Comparison of ENCODE assay signal across 17 cellular contexts in the genomic region with DNA sequence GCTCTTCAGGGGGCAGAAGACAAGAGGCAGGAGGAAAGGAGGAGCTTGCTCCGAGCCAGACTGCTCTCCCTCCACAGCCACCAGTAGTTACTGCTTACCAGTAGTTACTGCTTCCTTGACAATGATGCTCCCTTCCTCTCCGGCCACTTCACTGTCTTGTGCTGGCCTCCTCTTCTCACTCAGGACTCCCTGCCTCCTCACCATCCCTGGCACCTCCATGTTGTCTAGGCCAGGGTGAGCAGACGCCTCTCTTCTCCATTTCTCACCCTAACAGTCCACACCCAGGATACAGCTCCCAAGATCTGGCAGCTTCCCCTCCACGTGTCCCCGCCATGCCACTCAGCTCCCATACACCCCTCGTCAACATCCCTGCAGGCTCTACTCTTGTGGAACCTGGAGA.
A peak's percentile ranks its signal among the peaks of the same experiment; 100 is the strongest.
DNase-seq lines count a peak whose midpoint lies in the region; ATAC-seq and TF ChIP-seq lines count a peak whose summit lies in the region.
"Had no signal": no experiment of that assay in that cellular context is flagged by ENCODE, and none has a peak within 500 bp of the region (broad histone marks: within the 10 kb centered on the region; RNA-seq: fewer than 3 reads in every experiment).

No MANE protein-coding gene starts in this region.

- TF ChIP-seq CTCF in H9 (conservative IDR thresholded peaks at IDR 0.05) = no peak
- no peak for TF ChIP-seq CTCF in osteocyte (IDR thresholded peaks at IDR 0.05)
- TF ChIP-seq CTCF in MM.1S (IDR thresholded peaks at IDR 0.05; ENCODE audit: low read length) = no peak

- H3K9me3 Mint-ChIP-seq in H9 (no peaks in the 10 kb centered on the region; a peak in 1 of 5 replicates), osteocyte (ENCODE audit: unreplicated experiment) (no peaks in the 10 kb centered on the region)
- no peaks in the 10 kb centered on the region for H3K9me3 Mint-ChIP-seq in activated naive CD8-positive, alpha-beta T cell treated with anti-CD3 and anti-CD28 coated beads, Interleukin-2, amount 50 U/mL, for 24 hours
- H3K9me3 Mint-ChIP-seq: HFFc6 had no signal

- H2BK120ac ChIP-seq in H9 (ENCODE audit: low read depth, low read length, poor library complexity, severe bottlenecking) = no peak overlapping the region

- no peak overlapping the region for H2BK5ac ChIP-seq in H9 (ENCODE audit: insufficient read length, low read length)

- H2BK15ac ChIP-seq in H9 (ENCODE audit: low read depth, low read length) = no peak overlapping the region

- no peak overlapping the region for H3K4me3 ChIP-seq in MM.1S (ENCODE audit: low read length)
- H3K4me3 ChIP-seq: GM23338 had no signal

- H3K27ac ChIP-seq in H9 (ENCODE audit: insufficient read length, low read depth, low read length) (no peak overlapping the region), MM.1S (ENCODE audit: low read length) (no peak overlapping the region)
- H3K27ac ChIP-seq: C4-2B had no signal

- no peak overlapping the region for H4K91ac ChIP-seq in H9 (ENCODE audit: insufficient read length, low read depth, low read length)

- H3K9me2 ChIP-seq in MM.1S (replicated peaks; ENCODE audit: insufficient read depth, low read length) = no peaks in the 10 kb centered on the region

- no peak overlapping the region for H2AK5ac ChIP-seq in H9 (ENCODE audit: insufficient read length, low read length)

- no peak for ATAC-seq in left lobe of liver
- ATAC-seq in activated naive CD8-positive, alpha-beta T cell treated with anti-CD3 and anti-CD28 coated beads, Interleukin-2, amount 50 U/mL, for 24 hours = no peak
- ATAC-seq: HCT116 had no signal

- H3K23me2 ChIP-seq in H9 (ENCODE audit: insufficient read length, low read depth, low read length, poor library complexity, severe bottlenecking) = no peaks in the 10 kb centered on the region

- no peaks in the 10 kb centered on the region for H3K36me3 ChIP-seq in MM.1S (replicated peaks; ENCODE audit: insufficient read depth, low read length)

- H3K4me2 ChIP-seq in H9 (ENCODE audit: insufficient read depth, insufficient read length, low read length) (no peak overlapping the region), MM.1S (ENCODE audit: low read depth, low read length) (no peak overlapping the region)
- H3K4me2 ChIP-seq: GM23338 had no signal

- no peak overlapping the region for H4K5ac ChIP-seq in H9 (ENCODE audit: insufficient read length, low read depth, low read length)

- no peak overlapping the region for H3K4ac ChIP-seq in H9 (ENCODE audit: low read depth, low read length)

- H3K27ac Mint-ChIP-seq in H9 (no peak overlapping the region), osteocyte (ENCODE audit: unreplicated experiment) (no peak overlapping the region)
- no peak overlapping the region for H3K27ac Mint-ChIP-seq in activated naive CD8-positive, alpha-beta T cell treated with anti-CD3 and anti-CD28 coated beads, Interleukin-2, amount 50 U/mL, for 24 hours
- H3K27ac Mint-ChIP-seq: CD4-positive, alpha-beta memory T cell; GM23338; HFFc6; IgD-negative memory B cell had no signal

- H3K9me3 ChIP-seq in H9 (ENCODE audit: control insufficient read depth, low read depth, low read length) (no peaks in the 10 kb centered on the region), MM.1S (replicated peaks; ENCODE audit: insufficient read depth, low read length) (no peaks in the 10 kb centered on the region)

- H2AFZ ChIP-seq in H9 (ENCODE audit: low read length) (no peak overlapping the region), MM.1S (ENCODE audit: low read length) (no peak overlapping the region)
- H2AFZ ChIP-seq: GM23338 had no signal

- no peaks in the 10 kb centered on the region for H3F3A ChIP-seq in MM.1S (ENCODE audit: insufficient read depth, low read length)

- H3T11ph ChIP-seq in H9 (ENCODE audit: low read length) = no peak overlapping the region

- H3K4me1 ChIP-seq in H9 (ENCODE audit: insufficient read depth, low read length) = no peaks in the 10 kb centered on the region
- H3K4me1 ChIP-seq in MM.1S (ENCODE audit: low read length) = no peaks in the 10 kb centered on the region

- no peak overlapping the region for H4K8ac ChIP-seq in H9 (replicated peaks; ENCODE audit: insufficient read length, low read depth, low read length)

- H3K36me3 Mint-ChIP-seq in H9 (ENCODE audit: insufficient read depth in 1 of 3, low read depth in 3 of 3) (no peaks in the 10 kb centered on the region; a peak in 3 of 7 replicates), osteocyte (ENCODE audit: unreplicated experiment) (no peaks in the 10 kb centered on the region)
- no peaks in the 10 kb centered on the region for H3K36me3 Mint-ChIP-seq in activated naive CD8-positive, alpha-beta T cell treated with anti-CD3 and anti-CD28 coated beads, Interleukin-2, amount 50 U/mL, for 24 hours (ENCODE audit: low read depth)

- no peak overlapping the region for H2BK12ac ChIP-seq in H9 (ENCODE audit: insufficient read length, low read depth, low read length)

- no peak overlapping the region for H2BK20ac ChIP-seq in H9 (ENCODE audit: low read depth, low read length, poor library complexity, severe bottlenecking)

- H3K27me3 ChIP-seq in H9 (ENCODE audit: insufficient read depth, low read length) (no peaks in the 10 kb centered on the region), MM.1S (replicated peaks; ENCODE audit: insufficient read depth, low read length) (no peaks in the 10 kb centered on the region)

- H3K4me1 Mint-ChIP-seq in H9 (no peaks in the 10 kb centered on the region), osteocyte (ENCODE audit: unreplicated experiment) (no peaks in the 10 kb centered on the region)
- peaks cover 23% of the 10 kb centered on the region for H3K4me1 Mint-ChIP-seq in activated naive CD8-positive, alpha-beta T cell treated with anti-CD3 and anti-CD28 coated beads, Interleukin-2, amount 50 U/mL, for 24 hours
- H3K4me1 Mint-ChIP-seq: GM23338, IgD-negative memory B cell had no signal

- H3K27me3 Mint-ChIP-seq in H9 (ENCODE audit: low read depth) = peaks cover 20% of the 10 kb centered on the region
- no peaks in the 10 kb centered on the region for H3K27me3 Mint-ChIP-seq in osteocyte (ENCODE audit: unreplicated experiment)
- H3K27me3 Mint-ChIP-seq in activated naive CD8-positive, alpha-beta T cell treated with anti-CD3 and anti-CD28 coated beads, Interleukin-2, amount 50 U/mL, for 24 hours = peaks cover 8% of the 10 kb centered on the region
- H3K27me3 Mint-ChIP-seq: CD4-positive, alpha-beta memory T cell had no signal

- H3K23ac ChIP-seq in H9 (ENCODE audit: insufficient read length, low read depth, low read length) = no peak overlapping the region

- no peak overlapping the region for H3K4me3 Mint-ChIP-seq in H9
- H3K4me3 Mint-ChIP-seq in osteocyte (ENCODE audit: unreplicated experiment) = no peak overlapping the region
- no peak overlapping the region for H3K4me3 Mint-ChIP-seq in activated naive CD8-positive, alpha-beta T cell treated with anti-CD3 and anti-CD28 coated beads, Interleukin-2, amount 50 U/mL, for 24 hours
- H3K4me3 Mint-ChIP-seq: CD4-positive, alpha-beta memory T cell; GM23338; HFFc6; IgD-negative memory B cell had no signal

- H3K56ac ChIP-seq in H9 (ENCODE audit: insufficient read length, low read depth, low read length) = no peak overlapping the region

- H4K20me1 ChIP-seq in H9 (ENCODE audit: control insufficient read depth, insufficient read depth, insufficient read length) (no peaks in the 10 kb centered on the region), MM.1S (ENCODE audit: insufficient read depth, low read length) (no peaks in the 10 kb centered on the region)

- peak; percentile 8 for DNase-seq in H9
- DNase-seq in activated CD8-positive, alpha-beta memory T cell treated with anti-CD3 and anti-CD28 coated beads, Interleukin-2, amount 50 U/mL, for 48 hours = peak; percentile 34
- peak; percentile 31 for DNase-seq in left lobe of liver (ENCODE audit: low spot score)
- DNase-seq in osteocyte (ENCODE audit: extremely low spot score, unreplicated experiment) = peak; percentile 48
- no peak for DNase-seq in stimulated activated naive CD4-positive, alpha-beta T cell treated with Interleukin-2 at 50 U/mL for 16 hours (lab: John Stamatoyannopoulos, UW)
- no peak for DNase-seq in MM.1S
- no peak for DNase-seq in activated naive CD8-positive, alpha-beta T cell treated with anti-CD3 and anti-CD28 coated beads, Interleukin-2, amount 50 U/mL, for 24 hours
- DNase-seq in activated T-cell treated with anti-CD3 and anti-CD28 coated beads, Interleukin-2, amount 50 U/mL, for 48 hours = no peak
- DNase-seq: CD4-positive, alpha-beta memory T cell; DMS153; DMS79; GDM1; HFFc6 had no signal

- no peak overlapping the region for H3K9ac ChIP-seq in H9 (ENCODE audit: extremely low read depth, insufficient read length, low read length)
- H3K9ac ChIP-seq in MM.1S (ENCODE audit: low read length) = no peak overlapping the region

- H3K79me1 ChIP-seq in H9 (ENCODE audit: insufficient read depth, low read depth, low read length, poor library complexity, severe bottlenecking) = no peaks in the 10 kb centered on the region

- H3K14ac ChIP-seq in H9 (ENCODE audit: insufficient read depth, low read length) = no peak overlapping the region; the same call in 1 of the 2 replicates

- WGBS in H9 (ENCODE audit: extremely low coverage, insufficient read length, low lambda C conversion rate) = no CpG with 5 or more reads among the region's 6 CpGs

- no peak overlapping the region for H3K18ac ChIP-seq in H9 (ENCODE audit: insufficient read length, low read depth, low read length)

- no peaks in the 10 kb centered on the region for H3K79me2 ChIP-seq in H9 (ENCODE audit: insufficient read depth, low read length)
- no peaks in the 10 kb centered on the region for H3K79me2 ChIP-seq in MM.1S (ENCODE audit: low read length)

Comparison
In these comparisons a context has a peak if more than half of its experiments do, and no peak if none do; other contexts are left out.
1. DNase-seq: peak in H9 (single experiment), activated CD8-positive, alpha-beta memory T cell treated with anti-CD3 and anti-CD28 coated beads, Interleukin-2, amount 50 U/mL, for 48 hours (single experiment), left lobe of liver (single experiment) and osteocyte (single experiment); none in stimulated activated naive CD4-positive, alpha-beta T cell treated with Interleukin-2 at 50 U/mL for 16 hours (single experiment), MM.1S (single experiment), activated naive CD8-positive, alpha-beta T cell treated with anti-CD3 and anti-CD28 coated beads, Interleukin-2, amount 50 U/mL, for 24 hours (single experiment) and activated T-cell treated with anti-CD3 and anti-CD28 coated beads, Interleukin-2, amount 50 U/mL, for 48 hours (0 of 2).